In the genomic region with DNA sequence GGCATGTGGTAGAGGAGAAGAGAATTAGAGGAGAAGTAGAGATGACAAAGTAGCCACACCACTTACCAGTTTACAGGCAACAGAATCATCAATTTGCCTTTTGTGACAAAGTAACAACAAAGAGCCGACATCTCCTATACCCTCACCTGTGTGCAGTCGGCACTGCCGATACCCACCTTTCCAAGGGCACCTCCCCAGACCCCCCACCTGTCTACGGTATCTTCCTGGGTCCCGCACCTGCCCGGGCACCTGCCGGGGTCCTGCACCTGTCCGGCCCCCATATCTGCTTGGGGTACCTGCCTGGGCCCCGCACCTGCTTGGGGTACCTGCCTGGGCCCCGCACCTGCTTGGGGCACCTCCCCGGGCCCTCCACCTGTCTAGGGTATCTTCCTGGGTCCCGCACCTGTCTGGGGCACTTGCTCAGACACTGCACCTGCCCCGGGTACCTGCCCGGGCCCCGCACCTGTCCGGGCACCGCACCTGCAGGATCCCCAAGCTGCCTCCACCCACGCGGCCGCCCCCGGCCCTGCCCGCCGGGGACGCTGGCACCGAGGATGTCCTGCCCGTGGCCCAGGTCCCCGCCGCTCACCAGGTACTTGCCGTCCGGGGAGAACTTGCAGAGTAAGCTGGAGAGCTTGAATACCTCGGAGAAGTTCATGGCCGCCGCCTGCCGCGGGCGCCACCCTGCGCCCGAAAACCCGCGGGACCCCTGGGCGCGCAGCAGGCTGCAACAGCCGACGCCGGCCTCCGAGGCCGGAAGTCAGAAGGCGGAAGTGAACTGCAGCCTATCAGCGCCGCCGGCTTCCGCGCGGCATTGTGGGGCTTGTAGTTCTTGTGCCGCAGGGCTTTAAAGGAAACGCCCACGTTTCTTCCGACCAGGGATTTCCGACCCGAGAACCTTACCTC, we compare ENCODE assay signal across 1 cellular context.
TF ChIP-seq lines count a peak whose summit lies in the region.

Gene WRAP73, minus strand, starts transcription at position 762 of the 906 bp plus-strand sequence. Its CDS starts 104 bp downstream, at position 658.

TF ChIP-seq in HEK293, 187 proteins besides CTCF, POLR2A, EP300 and RAD21 (continued from another document and continues in another):
- TF ChIP-seq ZNF518A (tag by site-specific recombination; conservative IDR thresholded peaks at IDR 0.05; ENCODE audit: low read depth) (peak; percentile 62; the same call in 1 of the 2 replicates), ZNF280C (tag by site-specific recombination; IDR thresholded peaks at IDR 0.05) (no peak), ZNF341 (tag by site-specific recombination; IDR thresholded peaks at IDR 0.05; ENCODE audit: low read depth) (peak; percentile 72), GFI1B (tag by site-specific recombination; IDR thresholded peaks at IDR 0.05) (no peak), ZNF157 (tag by site-specific recombination; IDR thresholded peaks at IDR 0.05) (no peak), YY1 (tag by site-specific recombination; IDR thresholded peaks at IDR 0.05) (peak; percentile 66; the same call in 1 of the 2 replicates), ZBTB17 (tag by site-specific recombination; IDR thresholded peaks at IDR 0.05) (peak; percentile 54; the same call in 1 of the 2 replicates), SP7 (tag by site-specific recombination; IDR thresholded peaks at IDR 0.05) (0 out of 2 replicates have a peak, but pooled peaks have one; percentile 44), ZNF18 (tag by site-specific recombination; IDR thresholded peaks at IDR 0.05) (no peak), HOXD13 (CRISPR knock-in tag; IDR thresholded peaks at IDR 0.05; ENCODE audit: borderline replicate concordance) (no peak), SETDB1 (IDR thresholded peaks at IDR 0.05; ENCODE audit: insufficient read length, low read length) (no peak), EGR2 (tag by site-specific recombination; IDR thresholded peaks at IDR 0.05; ENCODE audit: low read depth) (peak; percentile 41), ZNF501 (tag by site-specific recombination; IDR thresholded peaks at IDR 0.05) (peak; percentile 45; the same call in 1 of the 2 replicates), ZNF600 (tag by site-specific recombination; IDR thresholded peaks at IDR 0.05) (no peak), ZNF155 (tag by site-specific recombination; IDR thresholded peaks at IDR 0.05) (no peak), ZNF843 (tag by site-specific recombination; IDR thresholded peaks at IDR 0.05) (no peak), BCL11B (tag by site-specific recombination; IDR thresholded peaks at IDR 0.05; ENCODE audit: low read depth) (no peak), ZNF433 (tag by site-specific recombination; IDR thresholded peaks at IDR 0.05; ENCODE audit: low read depth) (no peak), ZNF391 (tag by site-specific recombination; IDR thresholded peaks at IDR 0.05; ENCODE audit: borderline replicate concordance, low read depth) (0 out of 2 replicates have a peak, but pooled peaks have one; percentile 34), ZNF335 (tag by site-specific recombination; conservative IDR thresholded peaks at IDR 0.05) (peak; percentile 87), ZNF24 (tag by site-specific recombination; IDR thresholded peaks at IDR 0.05) (no peak; the same call in 1 of the 2 replicates), ZNF548 (tag by site-specific recombination; IDR thresholded peaks at IDR 0.05) (no peak), ZNF138 (tag by site-specific recombination; IDR thresholded peaks at IDR 0.05; ENCODE audit: borderline replicate concordance) (no peak), ZNF776 (tag by site-specific recombination; IDR thresholded peaks at IDR 0.05; ENCODE audit: borderline replicate concordance) (no peak), ZNF654 (tag by site-specific recombination; IDR thresholded peaks at IDR 0.05; ENCODE audit: low read depth) (no peak), RBAK (tag by site-specific recombination; IDR thresholded peaks at IDR 0.05) (no peak), ZNF202 (tag by site-specific recombination; IDR thresholded peaks at IDR 0.05; ENCODE audit: borderline replicate concordance) (no peak), PRDM1 (tag by site-specific recombination; IDR thresholded peaks at IDR 0.05) (no peak), ZNF558 (tag by site-specific recombination; IDR thresholded peaks at IDR 0.05) (no peak), MZF1 (tag by site-specific recombination; IDR thresholded peaks at IDR 0.05; ENCODE audit: borderline replicate concordance) (no peak), HOXC10 (CRISPR knock-in tag; IDR thresholded peaks at IDR 0.05) (no peak), KLF8 (tag by site-specific recombination; IDR thresholded peaks at IDR 0.05) (no peak), ZNF214 (tag by site-specific recombination; IDR thresholded peaks at IDR 0.05; ENCODE audit: borderline replicate concordance) (no peak), ZFP37 (tag by site-specific recombination; IDR thresholded peaks at IDR 0.05) (no peak), ZNF76 (tag by site-specific recombination; IDR thresholded peaks at IDR 0.05; ENCODE audit: borderline replicate concordance, low read depth) (peak; percentile 90; the same call in 1 of the 2 replicates), ZNF830 (tag by site-specific recombination; IDR thresholded peaks at IDR 0.05; ENCODE audit: low read depth) (no peak), ZNF561 (tag by site-specific recombination; IDR thresholded peaks at IDR 0.05; ENCODE audit: borderline replicate concordance) (0 out of 2 replicates have a peak, but pooled peaks have one; percentile 46), SP2 (tag by site-specific recombination; IDR thresholded peaks at IDR 0.05) (peak; percentile 81), ZNF311 (tag by site-specific recombination; IDR thresholded peaks at IDR 0.05; ENCODE audit: borderline replicate concordance) (no peak), ZEB2 (tag by site-specific recombination; IDR thresholded peaks at IDR 0.05) (peak; percentile 84), ZNF184 (tag by site-specific recombination; IDR thresholded peaks at IDR 0.05) (no peak), ZNF211 (tag by site-specific recombination; IDR thresholded peaks at IDR 0.05; ENCODE audit: low read depth) (no peak), ZNF398 (tag by site-specific recombination; IDR thresholded peaks at IDR 0.05) (no peak), ZNF513 (tag by site-specific recombination; IDR thresholded peaks at IDR 0.05) (no peak), KLF9 (tag by site-specific recombination; IDR thresholded peaks at IDR 0.05; ENCODE audit: low read depth) (0 out of 2 replicates have a peak, but pooled peaks have one; percentile 52), ZNF239 (tag by site-specific recombination; IDR thresholded peaks at IDR 0.05) (no peak), ZBTB21 (tag by site-specific recombination; IDR thresholded peaks at IDR 0.05) (no peak)
- TF ChIP-seq, protein P1, sequence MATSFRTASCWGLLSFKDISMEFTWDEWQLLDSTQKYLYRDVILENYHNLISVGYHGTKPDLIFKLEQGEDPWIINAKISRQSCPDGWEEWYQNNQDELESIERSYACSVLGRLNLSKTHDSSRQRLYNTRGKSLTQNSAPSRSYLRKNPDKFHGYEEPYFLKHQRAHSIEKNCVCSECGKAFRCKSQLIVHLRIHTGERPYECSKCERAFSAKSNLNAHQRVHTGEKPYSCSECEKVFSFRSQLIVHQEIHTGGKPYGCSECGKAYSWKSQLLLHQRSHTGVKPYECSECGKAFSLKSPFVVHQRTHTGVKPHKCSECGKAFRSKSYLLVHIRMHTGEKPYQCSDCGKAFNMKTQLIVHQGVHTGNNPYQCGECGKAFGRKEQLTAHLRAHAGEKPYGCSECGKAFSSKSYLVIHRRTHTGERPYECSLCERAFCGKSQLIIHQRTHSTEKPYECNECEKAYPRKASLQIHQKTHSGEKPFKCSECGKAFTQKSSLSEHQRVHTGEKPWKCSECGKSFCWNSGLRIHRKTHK (tag by site-specific recombination; IDR thresholded peaks at IDR 0.05), result no peak
- TF ChIP-seq, protein P2, sequence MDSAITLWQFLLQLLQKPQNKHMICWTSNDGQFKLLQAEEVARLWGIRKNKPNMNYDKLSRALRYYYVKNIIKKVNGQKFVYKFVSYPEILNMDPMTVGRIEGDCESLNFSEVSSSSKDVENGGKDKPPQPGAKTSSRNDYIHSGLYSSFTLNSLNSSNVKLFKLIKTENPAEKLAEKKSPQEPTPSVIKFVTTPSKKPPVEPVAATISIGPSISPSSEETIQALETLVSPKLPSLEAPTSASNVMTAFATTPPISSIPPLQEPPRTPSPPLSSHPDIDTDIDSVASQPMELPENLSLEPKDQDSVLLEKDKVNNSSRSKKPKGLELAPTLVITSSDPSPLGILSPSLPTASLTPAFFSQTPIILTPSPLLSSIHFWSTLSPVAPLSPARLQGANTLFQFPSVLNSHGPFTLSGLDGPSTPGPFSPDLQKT (IDR thresholded peaks at IDR 0.05; ENCODE audit: borderline replicate concordance, low read depth, low read length), result peak; percentile 57; the same call in 1 of the 2 replicates
